In the genomic region with DNA sequence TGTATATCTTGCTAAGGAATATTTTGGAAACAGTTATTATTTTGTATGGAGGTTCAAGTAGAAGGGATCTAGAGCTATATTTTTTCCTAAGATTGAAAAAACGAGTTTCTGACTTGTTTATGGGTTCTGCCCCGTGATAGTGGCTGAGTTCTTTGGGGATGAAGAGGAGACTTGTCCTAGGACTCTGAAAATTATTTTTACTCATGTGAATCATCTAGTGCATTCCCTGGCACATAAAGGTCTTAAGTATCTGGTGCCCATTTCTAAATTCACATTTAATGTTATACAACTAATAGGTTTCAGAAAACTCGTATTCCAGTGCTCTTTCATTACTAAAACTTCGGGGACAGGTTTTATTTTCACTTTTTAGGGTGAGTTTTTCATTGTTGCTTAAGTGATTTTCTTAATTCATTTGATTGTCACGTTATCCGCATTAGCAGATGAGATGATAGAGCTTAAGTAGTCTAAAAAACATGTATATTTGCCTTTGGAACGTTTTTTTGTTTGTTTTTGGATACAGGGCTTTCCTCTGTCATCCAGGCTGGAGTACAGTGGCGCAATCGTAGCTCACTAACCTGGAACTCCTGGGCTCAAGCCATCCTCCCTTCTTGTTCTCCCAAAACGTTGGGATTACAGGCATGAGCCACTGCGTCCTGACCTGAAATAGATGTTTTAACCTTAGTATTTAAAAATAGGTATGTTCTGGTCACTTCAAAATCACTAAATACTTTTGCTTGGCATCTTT, we compare ENCODE assay signal across 9 cellular contexts. TPM values are rescaled to one million over a fixed set of nuclear protein-coding genes. Genes with fewer than 3 reads are reported as not detected.
DNase-seq lines count a peak whose midpoint lies in the region; ATAC-seq, FAIRE-seq and TF ChIP-seq lines count a peak whose summit lies in the region.
"Had no signal": no experiment of that assay in that cellular context is flagged by ENCODE, and none has a peak within 500 bp of the region (broad histone marks: within the 10 kb centered on the region; RNA-seq: fewer than 3 reads in every experiment).

No MANE protein-coding gene starts in this region.

- H3K27me3 ChIP-seq in Caco-2 (replicated peaks; ENCODE audit: control insufficient read depth, insufficient read depth, low read length) (no peaks in the 10 kb centered on the region), NT2/D1 (ENCODE audit: insufficient read depth, insufficient read length) (no peaks in the 10 kb centered on the region), duodenal mucosa (ENCODE audit: control insufficient read depth in 1 of 2, insufficient read depth in 2 of 2, low read length in 2 of 2) (no peaks in the 10 kb centered on the region), neuron (ENCODE audit: insufficient read depth, low read length) (no peaks in the 10 kb centered on the region), pancreas (no peaks in the 10 kb centered on the region)

- H3K4me1 ChIP-seq in Caco-2 (peaks cover 16% of the 10 kb centered on the region; the same call in 1 of the 2 replicates), NT2/D1 (ENCODE audit: insufficient read depth, insufficient read length) (no peaks in the 10 kb centered on the region), duodenal mucosa (ENCODE audit: control insufficient read depth in 1 of 2, insufficient read depth in 2 of 2, low read length in 2 of 2) (peaks cover 29 to 54% of the 10 kb centered on the region in 2 donors), neuron (ENCODE audit: insufficient read depth, low read length) (peaks cover 29% of the 10 kb centered on the region), pancreas (peaks cover 7 to 34% (median 33%) of the 10 kb centered on the region in 3 donors)

- H3K9ac ChIP-seq in NT2/D1 (ENCODE audit: insufficient read length, low read depth), result no peak overlapping the region
- peak overlapping the region; percentile 85 to 94 for H3K9ac ChIP-seq in duodenal mucosa (ENCODE audit: low read depth in 1 of 2, low read length in 2 of 2)

- POLR2A ChIA-PET in Caco-2 (lab: Charles Lee), result interaction anchor here (0.7 kb wide), 1 partner anchor 96 kb away, joined by 3 read pairs; no protein-coding TSS in a partner anchor

- intact Hi-C loops in Caco-2 (cut with micrococcal nuclease; ENCODE audit: unreplicated experiment) (loop anchor here (5.0 kb wide), 2 partner anchors 107 to 488 kb away; partner anchors contain the start of gene LRFN2), pancreas (cut with DNase I) (no loop called here)

- H3K36me3 Mint-ChIP-seq in Caco-2 (ENCODE audit: insufficient read depth, unreplicated experiment), result peaks cover 36% of the 10 kb centered on the region

- H3K27ac Mint-ChIP-seq in Caco-2 (ENCODE audit: unreplicated experiment), result peak overlapping the region; percentile 95

- BruUV-seq in Caco-2 (replicated peaks; lab: Mats Ljungman, UMichigan), result no TSS peak

- no peaks in the 10 kb centered on the region for H3K9me3 Mint-ChIP-seq in Caco-2 (ENCODE audit: unreplicated experiment)

- DNase-seq in Caco-2 (no peak), NT2/D1 (ENCODE audit: low read depth, low spot score) (no peak), GM19238 (ENCODE audit: insufficient read length, low spot score) (no peak), HK-2 (ENCODE audit: unreplicated experiment) (no peak), NCI-H69 (lab: John Stamatoyannopoulos, UW) (no peak), pancreas (no peak)

- 20 to 24% methylated on average over 11 of the region's 11 CpGs for WGBS in pancreas, 2 donors

- H3K4me3 ChIP-seq in Caco-2 (ENCODE audit: low read depth, low read length) (peak overlapping the region; percentile 98), NT2/D1 (ENCODE audit: insufficient read length, low read depth) (peak overlapping the region; percentile 97), duodenal mucosa (ENCODE audit: low read depth in 1 of 2, low read length in 2 of 2) (peak overlapping the region; percentile 78 to 86), neuron (ENCODE audit: low read length) (peak overlapping the region; percentile 93), pancreas (peak overlapping the region in 2 of 4 donors; percentile 89 to 98)

- TF ChIP-seq CTCF in Caco-2 (IDR thresholded peaks at IDR 0.05; ENCODE audit: insufficient read depth in 1 of 2, low read depth in 1 of 2, low read length in 1 of 2, severe bottlenecking in 1 of 2, unreplicated experiment in 1 of 2) (no peak), pancreas (IDR thresholded peaks at IDR 0.05) (no peak)

- no peaks in the 10 kb centered on the region for H3K36me3 ChIP-seq in Caco-2 (ENCODE audit: control insufficient read depth, insufficient read depth, low read length)
- H3K36me3 ChIP-seq in NT2/D1 (ENCODE audit: insufficient read depth, insufficient read length, low read length), result peaks cover 27% of the 10 kb centered on the region
- peaks cover 0 to 4% of the 10 kb centered on the region in 2 donors for H3K36me3 ChIP-seq in duodenal mucosa (ENCODE audit: control insufficient read depth in 1 of 2, insufficient read depth in 2 of 2, low read length in 2 of 2)
- peaks cover 14% of the 10 kb centered on the region for H3K36me3 ChIP-seq in neuron (ENCODE audit: insufficient read depth, low read length)
- H3K36me3 ChIP-seq in pancreas, result peaks cover 0 to 2% (median 0%) of the 10 kb centered on the region in 3 donors

- no peak for ATAC-seq in pancreas

- no peak overlapping the region for H2AFZ ChIP-seq in neuron (ENCODE audit: low read depth, low read length)

- no peak overlapping the region for H3K27ac ChIP-seq in duodenal mucosa (ENCODE audit: low read depth, low read length)
- H3K27ac ChIP-seq in pancreas, result peak overlapping the region in 2 of 4 donors; percentile 99 to 100

- CTCF ChIA-PET in Caco-2 (lab: Charles Lee), result interaction anchor here (0.7 to 1.1 kb wide), 2 partner anchors 65 to 178 kb away, joined by 3 read pairs; no protein-coding TSS in a partner anchor

- no peak for FAIRE-seq in pancreas (lab: Jason Lieb, UNC)

- H3K4me1 Mint-ChIP-seq in Caco-2 (ENCODE audit: low read depth, unreplicated experiment), result peaks cover 29% of the 10 kb centered on the region

- H3K9me3 ChIP-seq in Caco-2 (no peaks in the 10 kb centered on the region), NT2/D1 (ENCODE audit: insufficient read depth, low read length) (no peaks in the 10 kb centered on the region), duodenal mucosa (ENCODE audit: control insufficient read depth in 1 of 2, low read length in 2 of 2) (no peaks in the 10 kb centered on the region), neuron (ENCODE audit: low read length) (no peaks in the 10 kb centered on the region), pancreas (no peaks in the 10 kb centered on the region)

- peak overlapping the region; percentile 92 for H3K4me3 Mint-ChIP-seq in Caco-2 (ENCODE audit: unreplicated experiment)

- H3K27me3 Mint-ChIP-seq in Caco-2 (ENCODE audit: insufficient read depth, unreplicated experiment), result no peaks in the 10 kb centered on the region

RNA-seq across cellular contexts. Expression of gene NFYA, which starts 2.1 kb away (rescaled TPM):
- total RNA-seq in Caco-2 (2022) (25.7 and 27.7 TPM in 2 replicates), pancreas (10 to 100 TPM in 2 of 6 donors, 1 to 10 TPM in 4; 5.9 to 14.1 (median 7.8) TPM)
- polyA plus RNA-seq in pancreas, result 10 to 100 TPM in 1 of 2 donors, 1 to 10 TPM in 1; 5.4 to 10.6 TPM

RNA-seq across cellular contexts. Expression of gene OARD1, which starts 2.7 kb away (rescaled TPM):
- total RNA-seq in Caco-2 (2022), result 35.5 and 38.0 TPM in 2 replicates
- total RNA-seq in pancreas, result 10 to 100 TPM; 16.0 to 26.9 (median 20.6) TPM
- 10 to 100 TPM; 21.1 to 30.9 TPM for polyA plus RNA-seq in pancreas

RNA-seq across cellular contexts. Expression of gene APOBEC2, which starts 21.9 kb away (rescaled TPM):
- total RNA-seq in Caco-2 (2022) (2.5 and 4.8 TPM in 2 replicates), pancreas (10 to 100 TPM in 1 of 6 donors, 1 to 10 TPM in 5; 2.7 to 13.2 (median 8.6) TPM)
- 10 to 100 TPM in 1 of 2 donors, 1 to 10 TPM in 1; 6.6 to 29.6 TPM for polyA plus RNA-seq in pancreas
- total RNA-seq: activated CD8-positive, alpha-beta memory T cell treated with anti-CD3 and anti-CD28 coated beads for 36 hours had no signal

RNA-seq across cellular contexts. Expression of gene TSPO2, which starts 32.6 kb away (rescaled TPM):
- 0.49 and 0.61 TPM in 2 replicates for total RNA-seq in Caco-2 (2022)
- under 1 TPM in 1 of 6 donors, not detected in 5; 0.28 TPM for total RNA-seq in pancreas
- polyA plus RNA-seq in pancreas, result under 1 TPM; 0.12 to 0.42 TPM
- total RNA-seq: activated CD8-positive, alpha-beta memory T cell treated with anti-CD3 and anti-CD28 coated beads for 36 hours had no signal

RNA-seq across cellular contexts. Expression of gene UNC5CL, which starts 35.8 kb away (rescaled TPM):
- total RNA-seq in Caco-2 (2022) (4.5 and 5.5 TPM in 2 replicates), pancreas (10 to 100 TPM in 5 of 6 donors, 1 to 10 TPM in 1; 7.2 to 37.6 (median 12.0) TPM)
- 10 to 100 TPM; 37.0 to 40.6 TPM for polyA plus RNA-seq in pancreas
